Comparison of ENCODE assay signal across 17 cellular contexts in genomic region chr11:64260147-64260708, GRCh38. TPM values are rescaled to one million over a fixed set of nuclear protein-coding genes. Genes with fewer than 3 reads are reported as not detected.
DNase-seq lines count a peak whose midpoint lies in the region; TF ChIP-seq lines count a peak whose summit lies in the region.
"Had no signal": no experiment of that assay in that cellular context is flagged by ENCODE, and none has a peak within 500 bp of the region (broad histone marks: within the 10 kb centered on the region; RNA-seq: fewer than 3 reads in every experiment).

No MANE protein-coding gene starts in this region.

- no peak overlapping the region for H3K4me3 Mint-ChIP-seq in activated CD4-positive, alpha-beta T cell treated with anti-CD3 and anti-CD28 coated beads, Interleukin-2, amount 10 ng/mL, durations not matched to agents 7 days and 5 days
- peak overlapping the region; percentile 41 for H3K4me3 Mint-ChIP-seq in neural crest cell
- H3K4me3 Mint-ChIP-seq: activated naive CD4-positive, alpha-beta T cell treated with anti-CD3 and anti-CD28 coated beads for 36 hours; brain had no signal

- TF ChIP-seq CTCF in neural crest cell (conservative IDR thresholded peaks at IDR 0.05) (no peak), hepatocyte (IDR thresholded peaks at IDR 0.05; ENCODE audit: poor library complexity) (no peak)

- H3K9me3 Mint-ChIP-seq in activated CD4-positive, alpha-beta T cell treated with anti-CD3 and anti-CD28 coated beads, Interleukin-2, amount 10 ng/mL, durations not matched to agents 7 days and 5 days = no peaks in the 10 kb centered on the region
- H3K9me3 Mint-ChIP-seq in neural crest cell = no peaks in the 10 kb centered on the region
- H3K9me3 Mint-ChIP-seq: activated naive CD4-positive, alpha-beta T cell treated with anti-CD3 and anti-CD28 coated beads for 36 hours; brain; CD4-positive, CD25-positive, alpha-beta regulatory T cell had no signal

- H3K9me2 ChIP-seq in hepatocyte (replicated peaks; ENCODE audit: insufficient read depth) = no peaks in the 10 kb centered on the region

- CTCF ChIA-PET in activated CD4-positive, alpha-beta T cell treated with anti-CD3 and anti-CD28 coated beads, Interleukin-2, amount 10 ng/mL, durations not matched to agents 7 days and 5 days (lab: Charles Lee) = interaction anchor here (1.5 to 12.3 kb wide), 3 partner anchors 9 to 13 kb away, joined by 3 to 162 read pairs (median 5); partner anchors contain the start of genes PLCB3 and PPP1R14B

- H3K27me3 ChIP-seq in hepatocyte = no peaks in the 10 kb centered on the region
- H3K27me3 ChIP-seq: dorsolateral prefrontal cortex, esophagus squamous epithelium, MG63, SJSA1 had no signal

- no peak overlapping the region for H3K4me2 ChIP-seq in hepatocyte

- POLR2A ChIA-PET in activated CD4-positive, alpha-beta T cell treated with anti-CD3 and anti-CD28 coated beads, Interleukin-2, amount 10 ng/mL, durations not matched to agents 7 days and 5 days (lab: Charles Lee) = no interaction called here

- no peak overlapping the region for H2AFZ ChIP-seq in hepatocyte

- H3K79me2 ChIP-seq in hepatocyte = no peaks in the 10 kb centered on the region

- H3K4me3 ChIP-seq in hepatocyte = no peak overlapping the region
- H3K4me3 ChIP-seq: dorsolateral prefrontal cortex, esophagus squamous epithelium, MG63, SJSA1 had no signal

- H3K27ac Mint-ChIP-seq in activated CD4-positive, alpha-beta T cell treated with anti-CD3 and anti-CD28 coated beads, Interleukin-2, amount 10 ng/mL, durations not matched to agents 7 days and 5 days = peak overlapping the region; percentile 62
- no peak overlapping the region for H3K27ac Mint-ChIP-seq in neural crest cell (ENCODE audit: unreplicated experiment)
- H3K27ac Mint-ChIP-seq: activated naive CD4-positive, alpha-beta T cell treated with anti-CD3 and anti-CD28 coated beads for 36 hours had no signal

- H3K9me3 ChIP-seq in hepatocyte (ENCODE audit: low read depth) = no peaks in the 10 kb centered on the region
- H3K9me3 ChIP-seq: esophagus squamous epithelium, MG63, SJSA1 had no signal

- H3K36me3 ChIP-seq in hepatocyte (replicated peaks; ENCODE audit: insufficient read depth, low read depth) = no peaks in the 10 kb centered on the region

- WGBS in hepatocyte (ENCODE audit: low lambda C conversion rate, missing lambda C conversion rate) = 98% methylated on average over 6 of the region's 6 CpGs

- peaks cover 8% of the 10 kb centered on the region for H3K4me1 Mint-ChIP-seq in activated CD4-positive, alpha-beta T cell treated with anti-CD3 and anti-CD28 coated beads, Interleukin-2, amount 10 ng/mL, durations not matched to agents 7 days and 5 days
- peaks cover 14% of the 10 kb centered on the region for H3K4me1 Mint-ChIP-seq in neural crest cell
- H3K4me1 Mint-ChIP-seq: brain had no signal

- H3K36me3 Mint-ChIP-seq in activated CD4-positive, alpha-beta T cell treated with anti-CD3 and anti-CD28 coated beads, Interleukin-2, amount 10 ng/mL, durations not matched to agents 7 days and 5 days (ENCODE audit: low read depth) = peaks cover 12% of the 10 kb centered on the region
- peaks cover 15% of the 10 kb centered on the region for H3K36me3 Mint-ChIP-seq in neural crest cell (ENCODE audit: low read depth)
- H3K36me3 Mint-ChIP-seq: CD4-positive, CD25-positive, alpha-beta regulatory T cell had no signal

- no peaks in the 10 kb centered on the region for H3K4me1 ChIP-seq in hepatocyte (ENCODE audit: insufficient read depth)

- H3K27me3 Mint-ChIP-seq in activated CD4-positive, alpha-beta T cell treated with anti-CD3 and anti-CD28 coated beads, Interleukin-2, amount 10 ng/mL, durations not matched to agents 7 days and 5 days = no peaks in the 10 kb centered on the region
- H3K27me3 Mint-ChIP-seq in neural crest cell (ENCODE audit: low read depth) = no peaks in the 10 kb centered on the region
- H3K27me3 Mint-ChIP-seq: CD4-positive, CD25-positive, alpha-beta regulatory T cell had no signal

- H3K27ac ChIP-seq in hepatocyte = no peak overlapping the region
- H3K27ac ChIP-seq: dorsolateral prefrontal cortex, esophagus squamous epithelium, SJSA1 had no signal

- no peak for DNase-seq in activated CD4-positive, alpha-beta T cell treated with anti-CD3 and anti-CD28 coated beads, Interleukin-2, amount 10 ng/mL, durations not matched to agents 7 days and 5 days
- DNase-seq in activated CD4-positive, alpha-beta T cell treated with anti-CD3 and anti-CD28 coated beads, Interleukin-2, amount 50 U/mL, for 48 hours = no peak
- DNase-seq in neural crest cell (ENCODE audit: low read depth, low spot score) (no peak), hepatocyte (ENCODE audit: low spot score) (no peak)
- DNase-seq: activated naive CD4-positive, alpha-beta T cell treated with anti-CD3 and anti-CD28 coated beads for 36 hours; CD4-positive, CD25-positive, alpha-beta regulatory T cell; DMS79 treated with DMSO at 0.1 percent for 48 hours; dorsolateral prefrontal cortex; esophagus squamous epithelium; GOT3; head of caudate nucleus; MG63; NCI-H1930; NCI-H510A treated with DMSO at 0.1 percent for 48 hours; stimulated activated CD4-positive, alpha-beta T cell treated with anti-CD3 and anti-CD28 coated beads, Interleukin-4, amount 100 ng/mL, for 4 hours had no signal

- H4K20me1 ChIP-seq in hepatocyte (ENCODE audit: insufficient read depth, poor library complexity, severe bottlenecking) = no peaks in the 10 kb centered on the region

RNA-seq across cellular contexts. Expression of gene PLCB3, which starts 8.9 kb away (rescaled TPM):
- total RNA-seq in activated CD4-positive, alpha-beta T cell treated with anti-CD3 and anti-CD28 coated beads, Interleukin-2, amount 10 ng/mL, durations not matched to agents 7 days and 5 days = 10 to 100 TPM; 11.6 to 12.4 TPM
- 36.4 and 40.5 TPM in 2 replicates for total RNA-seq in neural crest cell
- total RNA-seq in hepatocyte = 21.1 and 23.5 TPM in 2 replicates
- polyA plus RNA-seq in hepatocyte = 19.0 and 19.5 TPM in 2 replicates

RNA-seq across cellular contexts. Expression of gene PPP1R14B, which starts 13.5 kb away (rescaled TPM):
- total RNA-seq in activated CD4-positive, alpha-beta T cell treated with anti-CD3 and anti-CD28 coated beads, Interleukin-2, amount 10 ng/mL, durations not matched to agents 7 days and 5 days = 10 to 100 TPM; 81.1 to 86.0 TPM
- total RNA-seq in neural crest cell = 286 and 296 TPM in 2 replicates
- 86.8 and 96.1 TPM in 2 replicates for total RNA-seq in hepatocyte
- 222 and 229 TPM in 2 replicates for polyA plus RNA-seq in hepatocyte

RNA-seq across cellular contexts. Expression of gene FKBP2, which starts 19.3 kb away (rescaled TPM):
- total RNA-seq in activated CD4-positive, alpha-beta T cell treated with anti-CD3 and anti-CD28 coated beads, Interleukin-2, amount 10 ng/mL, durations not matched to agents 7 days and 5 days = 10 to 100 TPM; 21.9 to 24.8 TPM
- total RNA-seq in neural crest cell (29.2 and 33.7 TPM in 2 replicates), hepatocyte (57.7 and 73.5 TPM in 2 replicates)
- 349 and 421 TPM in 2 replicates for polyA plus RNA-seq in hepatocyte

RNA-seq across cellular contexts. Expression of gene BAD, which starts 24.2 kb away (rescaled TPM):
- total RNA-seq in activated CD4-positive, alpha-beta T cell treated with anti-CD3 and anti-CD28 coated beads, Interleukin-2, amount 10 ng/mL, durations not matched to agents 7 days and 5 days = 10 to 100 TPM; 32.0 to 34.2 TPM
- total RNA-seq in neural crest cell (45.3 and 47.1 TPM in 2 replicates), hepatocyte (52.0 and 74.3 TPM in 2 replicates)
- polyA plus RNA-seq in hepatocyte = 122 and 125 TPM in 2 replicates

RNA-seq across cellular contexts. Expression of gene GPR137, which starts 25.4 kb away (rescaled TPM):
- total RNA-seq in activated CD4-positive, alpha-beta T cell treated with anti-CD3 and anti-CD28 coated beads, Interleukin-2, amount 10 ng/mL, durations not matched to agents 7 days and 5 days = 10 to 100 TPM; 24.6 to 32.2 TPM
- total RNA-seq in neural crest cell = 55.9 and 61.4 TPM in 2 replicates
- 17.0 and 25.2 TPM in 2 replicates for total RNA-seq in hepatocyte
- polyA plus RNA-seq in hepatocyte = 62.4 and 63.9 TPM in 2 replicates
